Comparison of ENCODE assay signal across 27 cellular contexts in genomic region chr22:27709919-27710452, GRCh38.
"Had no signal": no experiment of that assay in that cellular context is flagged by ENCODE, and none has a peak within 500 bp of the region (broad histone marks: within the 10 kb centered on the region; RNA-seq: fewer than 3 reads in every experiment).

No MANE protein-coding gene starts in this region.

- H3K4me3 ChIP-seq: gastrocnemius medialis, hepatocyte, left ventricle myocardium inferior, lung, psoas muscle, smooth muscle cell, tibial nerve had no signal

- H3K27me3 ChIP-seq: gastrocnemius medialis, hepatocyte, tibial nerve had no signal

- H3K4me1 ChIP-seq: left ventricle myocardium inferior, parathyroid adenoma, tibial nerve had no signal

- ATAC-seq: gastrocnemius medialis; psoas muscle; stimulated activated memory B cell treated with anti-CD40 and anti-IgM and Interleukin-4, amounts not matched to agents 10 μg/mL and 1 μg/mL and 100 μg/mL, for 72 hours had no signal

- H3K79me2 ChIP-seq: hepatocyte, parathyroid adenoma had no signal

- H3K9ac ChIP-seq: parathyroid adenoma had no signal

- H3K9me3 ChIP-seq: gastrocnemius medialis, psoas muscle had no signal

- H3K36me3 ChIP-seq: gastrocnemius medialis, left ventricle myocardium inferior, tibial nerve had no signal

- H3K4me1 Mint-ChIP-seq: activated naive CD4-positive, alpha-beta T cell treated with anti-CD3 and anti-CD28 coated beads, Interleukin-2, amount 50 U/mL, for 24 hours; stimulated activated memory B cell treated with anti-CD40 and anti-IgM and Interleukin-4, amounts not matched to agents 10 μg/mL and 1 μg/mL and 100 μg/mL, for 72 hours had no signal

- H3K36me3 Mint-ChIP-seq: activated naive CD4-positive, alpha-beta T cell treated with anti-CD3 and anti-CD28 coated beads, Interleukin-2, amount 50 U/mL, for 24 hours; stimulated activated memory B cell treated with anti-CD40 and anti-IgM and Interleukin-4, amounts not matched to agents 10 μg/mL and 1 μg/mL and 100 μg/mL, for 72 hours had no signal

- H3K27ac Mint-ChIP-seq: activated naive CD4-positive, alpha-beta T cell treated with anti-CD3 and anti-CD28 coated beads, Interleukin-2, amount 50 U/mL, for 24 hours; activated T-helper 2 cell treated with anti-CD3 and anti-CD28 coated beads, Interferon-gamma antibody, Interleukin-2, Interleukin-4, amounts not matched to agents 10 μg/mL and 5 μg/mL and 100 μg/mL, durations not matched to agents 14 hours and 24 hours and 36 hours; stimulated activated memory B cell treated with anti-CD40 and anti-IgM and Interleukin-4, amounts not matched to agents 10 μg/mL and 1 μg/mL and 100 μg/mL, for 72 hours had no signal

- H3K4me3 Mint-ChIP-seq: activated naive CD4-positive, alpha-beta T cell treated with anti-CD3 and anti-CD28 coated beads, Interleukin-2, amount 50 U/mL, for 24 hours; stimulated activated memory B cell treated with anti-CD40 and anti-IgM and Interleukin-4, amounts not matched to agents 10 μg/mL and 1 μg/mL and 100 μg/mL, for 72 hours had no signal

- DNase-seq: activated CD4-positive, alpha-beta T cell treated with anti-CD3 and anti-CD28 coated beads for 1 hour; activated CD8-positive, alpha-beta memory T cell treated with anti-CD3 and anti-CD28 coated beads for 24 hours; anterior cingulate cortex; dermis blood vessel endothelial cell; effector CD4-positive, alpha-beta T cell; gastrocnemius medialis; glutamatergic neuron; islet precursor cell; left ventricle myocardium inferior; mesendoderm; occipital lobe; psoas muscle; stimulated activated CD4-positive, alpha-beta T cell treated with anti-CD3 and anti-CD28 coated beads, Interleukin-1b, Interleukin-23, amount 100 ng/mL, for 48 hours; stimulated activated CD4-positive, alpha-beta T cell treated with anti-CD3 and anti-CD28 coated beads, Interleukin-4, amount 100 ng/mL, for 4 hours; stimulated activated CD8-positive, alpha-beta memory T cell treated with anti-CD3 and anti-CD28 coated beads, Interleukin-4, amount 100 ng/mL, for 48 hours; T-helper 2 cell had no signal

- H3K4me2 ChIP-seq: hepatocyte, smooth muscle cell had no signal

- FAIRE-seq: colon, endometrium had no signal

- H2AFZ ChIP-seq: hepatocyte, parathyroid adenoma had no signal

- H3K27ac ChIP-seq: epithelial cell of prostate, gastrocnemius medialis, hepatocyte, left ventricle myocardium inferior, parathyroid adenoma, psoas muscle, tibial nerve had no signal

- H3K9me3 Mint-ChIP-seq: activated naive CD4-positive, alpha-beta T cell treated with anti-CD3 and anti-CD28 coated beads, Interleukin-2, amount 50 U/mL, for 24 hours; activated T-helper 2 cell treated with anti-CD3 and anti-CD28 coated beads, Interferon-gamma antibody, Interleukin-2, Interleukin-4, amounts not matched to agents 10 μg/mL and 5 μg/mL and 100 μg/mL, durations not matched to agents 14 hours and 24 hours and 36 hours had no signal
